In the genomic region with DNA sequence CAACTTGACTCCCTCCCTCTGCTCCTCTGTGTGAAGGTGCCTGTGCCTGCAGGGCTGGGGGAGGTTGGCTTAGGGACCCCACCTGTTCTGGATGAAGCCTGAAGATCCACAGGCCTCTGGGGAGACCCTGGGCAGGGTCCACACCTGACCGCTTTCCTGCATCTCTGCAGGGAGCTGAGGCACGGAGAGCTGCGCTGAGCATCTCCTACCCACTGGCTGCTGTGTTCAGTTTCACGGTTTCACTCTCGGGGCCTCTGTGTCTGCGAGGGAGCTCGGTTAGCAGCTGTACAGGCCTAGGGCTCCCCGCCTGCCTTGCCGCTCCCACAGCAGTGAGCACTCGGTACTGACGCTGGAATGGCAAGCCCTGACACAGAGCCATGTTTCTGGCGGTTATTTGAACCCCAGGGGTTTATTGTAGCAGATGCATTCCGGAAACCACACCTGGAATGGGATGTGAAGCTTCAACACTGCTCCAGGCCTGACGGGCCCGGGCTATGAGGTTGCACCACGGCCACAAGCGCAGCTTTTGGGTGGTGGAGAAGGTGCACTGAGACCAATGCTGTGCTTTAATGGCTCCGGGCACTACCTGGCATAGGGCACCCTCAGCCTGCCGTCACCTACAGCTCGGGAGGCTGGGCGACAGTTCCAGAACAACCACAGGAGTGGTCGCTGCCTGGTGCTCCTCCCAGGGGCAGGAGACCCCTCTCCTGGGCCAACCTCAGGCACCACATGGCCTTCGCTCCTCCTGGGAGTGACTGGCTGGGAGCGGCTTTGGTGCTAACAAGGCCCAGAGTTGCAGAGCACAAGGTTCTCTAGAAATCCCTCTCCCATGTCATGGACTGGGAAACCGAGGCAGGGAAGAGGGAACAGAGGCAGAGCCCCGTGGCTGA, we compare ENCODE assay signal across 18 cellular contexts.
"Had no signal": no experiment of that assay in that cellular context is flagged by ENCODE, and none has a peak within 500 bp of the region (broad histone marks: within the 10 kb centered on the region; RNA-seq: fewer than 3 reads in every experiment).

No MANE protein-coding gene starts in this region.

- H3K4me1 ChIP-seq: body of pancreas, prostate gland, thyroid gland had no signal

- H3K27ac ChIP-seq: body of pancreas, prostate gland, thyroid gland had no signal

- H3K27me3 ChIP-seq: body of pancreas, thyroid gland had no signal

- H3K27ac Mint-ChIP-seq: activated T-helper 17 cell treated with anti-CD3 and anti-CD28 coated beads, Interleukin-2, amount 50 U/mL, for 72 hours; nephron; T-cell had no signal

- H3K36me3 ChIP-seq: prostate gland, thyroid gland had no signal

- ATAC-seq: activated T-helper 17 cell treated with anti-CD3 and anti-CD28 coated beads, Interleukin-2, amount 50 U/mL, for 72 hours; body of pancreas; left ventricle myocardium superior; T-cell had no signal

- DNase-seq: activated CD4-positive, CD25-positive, alpha-beta regulatory T cell treated with anti-CD3 and anti-CD28 coated beads, Interleukin-2, amount 50 U/mL, for 72 hours; activated naive CD4-positive, alpha-beta T cell treated with anti-CD3 and anti-CD28 coated beads, Interleukin-2, amount 50 U/mL, for 16 hours; activated T-cell treated with anti-CD3 and anti-CD28 coated beads for 4 hours; body of pancreas; cortex of kidney; effector CD8-positive, alpha-beta T cell; foreskin fibroblast; left ventricle myocardium superior; occipital lobe; stimulated activated CD4-positive, alpha-beta T cell treated with anti-CD3 and anti-CD28 coated beads, Interleukin-12 subunit alpha, Interleukin-12 subunit beta, amount 100 ng/mL, for 4 hours; stimulated activated CD4-positive, alpha-beta T cell treated with anti-CD3 and anti-CD28 coated beads, Interleukin-2, amount 100 ng/mL, for 24 hours; T-cell; T-helper 9 cell; thyroid gland had no signal

- H3K27me3 Mint-ChIP-seq: activated T-helper 17 cell treated with anti-CD3 and anti-CD28 coated beads, Interleukin-2, amount 50 U/mL, for 72 hours had no signal

- H3K4me3 ChIP-seq: body of pancreas, prostate gland, thyroid gland had no signal

- H3K4me3 Mint-ChIP-seq: activated T-helper 17 cell treated with anti-CD3 and anti-CD28 coated beads, Interleukin-2, amount 50 U/mL, for 72 hours; central memory CD8-positive, alpha-beta T cell; nephron; T-cell had no signal

- H3K4me1 Mint-ChIP-seq: activated T-helper 17 cell treated with anti-CD3 and anti-CD28 coated beads, Interleukin-2, amount 50 U/mL, for 72 hours; central memory CD8-positive, alpha-beta T cell; T-cell had no signal

- H3K9me3 ChIP-seq: prostate gland, thyroid gland had no signal
